1 cellular context compared by ENCODE assay signal in genomic region chr1:235998812-235999211, GRCh38.
TF ChIP-seq lines count a peak whose summit lies in the region.

No MANE protein-coding gene starts in this region.

TF ChIP-seq in GM23338, 12 proteins besides CTCF, POLR2A, EP300 and RAD21 (continued from another document):
- TF ChIP-seq ZNF462 (CRISPR knock-in tag; IDR thresholded peaks at IDR 0.05) (no peak), REST (IDR thresholded peaks at IDR 0.05; ENCODE audit: unreplicated experiment) (no peak), EZH2 (IDR thresholded peaks at IDR 0.05; ENCODE audit: low read depth, unreplicated experiment) (no peak), ZNF114 (CRISPR knock-in tag; IDR thresholded peaks at IDR 0.05) (no peak), JUNB (IDR thresholded peaks at IDR 0.05; ENCODE audit: unreplicated experiment) (no peak), POLR2AphosphoS5 (IDR thresholded peaks at IDR 0.05; ENCODE audit: low read depth) (no peak), ZNF331 (CRISPR knock-in tag; IDR thresholded peaks at IDR 0.05; ENCODE audit: low read depth) (no peak), ETS1 (IDR thresholded peaks at IDR 0.05) (no peak), NANOG (IDR thresholded peaks at IDR 0.05; ENCODE audit: borderline replicate concordance) (no peak), CREB1 (CRISPR knock-in tag; IDR thresholded peaks at IDR 0.05; ENCODE audit: low read depth) (no peak), EZH2phosphoT487 (IDR thresholded peaks at IDR 0.05; ENCODE audit: unreplicated experiment) (no peak)
